In genomic region chr9:89138463-89139390, GRCh38 we compare ENCODE assay signal across 16 cellular contexts. TPM values are rescaled to one million over a fixed set of nuclear protein-coding genes. Genes with fewer than 3 reads are reported as not detected.
A peak's percentile ranks its signal among the peaks of the same experiment; 100 is the strongest.
DNase-seq lines count a peak whose midpoint lies in the region; ATAC-seq and TF ChIP-seq lines count a peak whose summit lies in the region.
"Had no signal": no experiment of that assay in that cellular context is flagged by ENCODE, and none has a peak within 500 bp of the region (broad histone marks: within the 10 kb centered on the region; RNA-seq: fewer than 3 reads in every experiment).

No MANE protein-coding gene starts in this region.

- TF ChIP-seq CTCF in AG10803 (conservative IDR thresholded peaks at IDR 0.05; ENCODE audit: low read length) = no peak
- no peak for TF ChIP-seq CTCF in PC-9 (conservative IDR thresholded peaks at IDR 0.05)
- TF ChIP-seq CTCF in neural crest cell (conservative IDR thresholded peaks at IDR 0.05) = no peak

- H3K9me2 ChIP-seq in PC-9 (ENCODE audit: insufficient read depth) = no peaks in the 10 kb centered on the region

- no peaks in the 10 kb centered on the region for H3K79me2 ChIP-seq in PC-9 (ENCODE audit: low read depth)

- H3K4me1 Mint-ChIP-seq in neural crest cell = peaks cover 16% of the 10 kb centered on the region

- no peaks in the 10 kb centered on the region for H4K20me1 ChIP-seq in PC-9 (ENCODE audit: insufficient read depth)

- DNase-seq in AG10803 (ENCODE audit: low read depth) = peak; percentile 82
- peak; percentile 64 to 75 for DNase-seq in PC-9
- DNase-seq in epithelial cell of prostate (ENCODE audit: low read depth, low spot score) = peak; percentile 59
- DNase-seq in neural crest cell (ENCODE audit: low read depth, low spot score) = no peak
- no peak for DNase-seq in SW480 (ENCODE audit: low spot score)
- DNase-seq: BE2C, GDM1, midbrain had no signal

- intact Hi-C loops in PC-9 (cut with micrococcal nuclease; ENCODE audit: unreplicated experiment) = loop anchor here (1.0 to 5.0 kb wide), 5 partner anchors 16 to 362 kb away; partner anchors contain the start of gene CKS2

- H3K4me2 ChIP-seq in PC-9 = peak overlapping the region; percentile 58

- H3K27me3 Mint-ChIP-seq in neural crest cell (ENCODE audit: low read depth) = no peaks in the 10 kb centered on the region

- no peak for ATAC-seq in GM18861 (IDR thresholded peaks at IDR 0.05; ENCODE audit: unreplicated experiment)
- ATAC-seq in GM19395 (IDR thresholded peaks at IDR 0.05; ENCODE audit: unreplicated experiment) = no peak
- ATAC-seq in HG03097 (IDR thresholded peaks at IDR 0.05; ENCODE audit: low FRiP score, unreplicated experiment) = no peak

- H3K36me3 ChIP-seq in PC-9 (ENCODE audit: low read depth) = no peaks in the 10 kb centered on the region
- H3K36me3 ChIP-seq: HAP-1, pancreas, Peyer's patch had no signal

- peaks cover 24% of the 10 kb centered on the region for H3F3A ChIP-seq in PC-9 (ENCODE audit: insufficient read depth, low read depth)

- POLR2A ChIA-PET in PC-9 (lab: Charles Lee; ENCODE audit: unreplicated experiment) = interaction anchor here (0.6 to 1.8 kb wide), 5 partner anchors 16 to 146 kb away, joined by 3 to 8 read pairs (median 7); no protein-coding TSS in a partner anchor

- no peak overlapping the region for H2AFZ ChIP-seq in PC-9

- H3K4me3 ChIP-seq in AG10803 (ENCODE audit: low read length) = no peak overlapping the region
- H3K4me3 ChIP-seq in PC-9 = no peak overlapping the region
- H3K4me3 ChIP-seq: HAP-1, pancreas, Peyer's patch had no signal

- H3K36me3 Mint-ChIP-seq in neural crest cell (ENCODE audit: low read depth) = peaks cover 41% of the 10 kb centered on the region

- H3K9me3 Mint-ChIP-seq in neural crest cell = peaks cover 9% of the 10 kb centered on the region
- H3K9me3 Mint-ChIP-seq: activated T-helper 1 cell treated with anti-CD3 and anti-CD28 coated beads, Interleukin-12 subunit alpha, Interleukin-12 subunit beta, Interleukin-2, Interleukin-4 antibody, amounts not matched to agents 30 ng/mL and 10 ng/mL and 1 ng/mL, durations not matched to agents 14 hours and 24 hours and 36 hours had no signal

- peaks cover 37% of the 10 kb centered on the region for H3K4me1 ChIP-seq in PC-9 (replicated peaks; ENCODE audit: insufficient read depth)
- H3K4me1 ChIP-seq: BE2C, HAP-1, pancreas, Peyer's patch had no signal

- BruUV-seq in PC-9 (replicated peaks; lab: Mats Ljungman, UMichigan) = TSS peak; percentile 63

- CTCF ChIA-PET in PC-9 (lab: Charles Lee) = interaction anchor here (2.4 kb wide), 1 partner anchor 15 kb away, joined by 9 read pairs; no protein-coding TSS in a partner anchor

- H3K27me3 ChIP-seq in PC-9 (ENCODE audit: insufficient read depth, low read depth) = no peaks in the 10 kb centered on the region
- H3K27me3 ChIP-seq: BE2C, pancreas, Peyer's patch had no signal

- H3K27ac ChIP-seq in PC-9 (peak overlapping the region; percentile 64), epithelial cell of prostate (peak overlapping the region; percentile 70)
- H3K27ac ChIP-seq: pancreas, Peyer's patch had no signal

- peak overlapping the region; percentile 29 for H3K27ac Mint-ChIP-seq in neural crest cell (ENCODE audit: unreplicated experiment)
- H3K27ac Mint-ChIP-seq: activated T-helper 1 cell treated with anti-CD3 and anti-CD28 coated beads, Interleukin-12 subunit alpha, Interleukin-12 subunit beta, Interleukin-2, Interleukin-4 antibody, amounts not matched to agents 30 ng/mL and 10 ng/mL and 1 ng/mL, durations not matched to agents 14 hours and 24 hours and 36 hours; T-helper 2 cell treated with Interferon-gamma antibody and Interleukin-4, amounts not matched to agents 5 μg/mL and 100 μg/mL, for 36 hours had no signal

- H3K4me3 Mint-ChIP-seq in neural crest cell = no peak overlapping the region
- H3K4me3 Mint-ChIP-seq: activated T-helper 1 cell treated with anti-CD3 and anti-CD28 coated beads, Interleukin-12 subunit alpha, Interleukin-12 subunit beta, Interleukin-2, Interleukin-4 antibody, amounts not matched to agents 30 ng/mL and 10 ng/mL and 1 ng/mL, durations not matched to agents 14 hours and 24 hours and 36 hours; T-helper 2 cell treated with Interferon-gamma antibody and Interleukin-4, amounts not matched to agents 5 μg/mL and 100 μg/mL, for 36 hours had no signal

- H3K9me3 ChIP-seq in PC-9 (ENCODE audit: insufficient read depth, low read depth) = peaks cover 9% of the 10 kb centered on the region
- H3K9me3 ChIP-seq: BE2C, HAP-1, pancreas, Peyer's patch had no signal

RNA-seq across cellular contexts. Expression of gene SHC3, which starts 39.9 kb away (rescaled TPM):
- total RNA-seq in PC-9 (2021) (12.9 and 15.9 TPM in 2 replicates), neural crest cell (14.9 and 17.7 TPM in 2 replicates)
- total RNA-seq: activated T-helper 1 cell treated with anti-CD3 and anti-CD28 coated beads, Interleukin-12 subunit alpha, Interleukin-12 subunit beta, Interleukin-2, Interleukin-4 antibody, amounts not matched to agents 30 ng/mL and 10 ng/mL and 1 ng/mL, durations not matched to agents 14 hours and 24 hours and 36 hours had no signal

Comparison
In these comparisons a context has a peak if more than half of its experiments do, and no peak if none do; other contexts are left out.
1. DNase-seq: peak in AG10803 (single experiment), PC-9 (2 of 2) and epithelial cell of prostate (single experiment); none in neural crest cell (single experiment) and SW480 (single experiment).